13 cellular contexts compared by ENCODE assay signal in the genomic region with DNA sequence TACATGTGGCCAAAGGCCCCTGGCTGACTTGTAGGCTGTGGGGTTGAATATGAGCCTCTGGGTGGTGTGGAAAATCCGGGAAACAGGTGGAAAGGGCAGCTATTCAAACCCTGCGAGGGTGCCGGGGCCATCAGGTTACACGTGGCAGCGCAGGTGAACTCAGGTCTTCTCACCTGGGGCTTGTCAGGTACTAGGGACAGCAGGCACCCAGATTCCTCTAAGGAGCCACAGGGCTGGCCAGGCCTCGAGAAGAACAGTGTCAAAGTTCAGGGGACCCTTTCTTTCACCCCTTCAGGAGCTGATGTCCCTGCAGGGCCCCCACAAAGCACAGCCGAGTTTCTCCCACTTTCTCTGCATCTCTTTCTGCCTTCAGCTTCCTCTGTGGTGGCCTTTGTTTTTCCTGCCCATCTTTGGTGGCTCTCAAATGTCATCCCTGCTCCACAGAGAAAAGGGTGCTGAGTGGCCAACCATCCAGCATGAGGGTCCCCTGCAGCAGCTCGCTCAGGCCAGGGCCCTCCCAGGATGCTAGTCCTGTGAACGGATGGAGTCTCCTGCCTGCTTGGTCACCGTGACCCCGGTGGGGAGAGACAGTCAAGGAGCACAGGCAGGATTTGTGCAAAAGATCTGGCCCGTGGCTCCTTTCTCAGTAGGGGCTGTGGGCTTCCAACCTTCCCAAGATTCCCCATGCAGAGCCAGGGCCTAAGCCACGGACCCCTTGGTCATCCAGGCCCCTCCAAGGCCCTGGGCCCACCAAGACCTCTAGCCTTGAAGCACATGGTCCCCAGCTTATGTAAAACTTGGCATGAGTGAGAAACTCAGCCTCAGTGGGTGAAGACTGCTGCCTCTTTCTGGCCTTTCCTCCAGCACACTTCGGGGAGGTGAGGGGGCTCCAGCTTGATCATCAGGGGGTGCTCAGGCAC. TPM values are rescaled to one million over a fixed set of nuclear protein-coding genes. Genes with fewer than 3 reads are reported as not detected.
A peak's percentile ranks its signal among the peaks of the same experiment; 100 is the strongest.
DNase-seq lines count a peak whose midpoint lies in the region; ATAC-seq and TF ChIP-seq lines count a peak whose summit lies in the region.
"Not testable (repeated sequence)": the region's sequence is repeated elsewhere in the genome, so short reads cannot be mapped to it uniquely, and the experiment has no call there.
"Had no signal": no experiment of that assay in that cellular context is flagged by ENCODE, and none has a peak within 500 bp of the region (broad histone marks: within the 10 kb centered on the region; RNA-seq: fewer than 3 reads in every experiment).

No MANE protein-coding gene starts in this region.

- intact Hi-C loops in Calu3 (cut with micrococcal nuclease; ENCODE audit: unreplicated experiment); cardiac septum (cut with DNase I); sciatic nerve (cut with DNase I): not testable (repeated sequence)
- intact Hi-C loops in MCF 10A (cut with micrococcal nuclease) = loop anchor here (2.0 kb wide), 1 partner anchor 29 kb away; the partner anchor contains the start of gene MPRIP

- H3K36me3 ChIP-seq in mucosa of stomach (ENCODE audit: control insufficient read depth, insufficient read depth, low read length) = not testable (repeated sequence)

- POLR2A ChIA-PET in RWPE1 (lab: Yijun Ruan, JAX; ENCODE audit: low non-redundant PET) = not testable (repeated sequence)
- POLR2A ChIA-PET in MCF 10A (lab: Yijun Ruan, JAX) = interaction anchor here (0.6 to 3.5 kb wide), 4 partner anchors 11 to 41 kb away, joined by 3 to 25 read pairs (median 4); partner anchors contain the start of gene MPRIP

- H3K4me1 ChIP-seq in mucosa of stomach (ENCODE audit: control insufficient read depth, insufficient read depth, low read length) = peaks cover 53% of the 10 kb centered on the region

- peak overlapping the region; percentile 40 for H3K4me3 Mint-ChIP-seq in Calu3 (ENCODE audit: low read depth, unreplicated experiment)
- peak overlapping the region; percentile 50 for H3K4me3 Mint-ChIP-seq in MCF 10A (ENCODE audit: unreplicated experiment)

- H3K9ac ChIP-seq in mucosa of stomach (ENCODE audit: low read length) = peak overlapping the region; percentile 37

- not testable (repeated sequence) for H3K9me3 Mint-ChIP-seq in Calu3 (ENCODE audit: low read depth, unreplicated experiment); MCF 10A (ENCODE audit: unreplicated experiment)

- not testable (repeated sequence) for ATAC-seq in sciatic nerve

- BruUV-seq in Calu3 (replicated peaks; lab: Mats Ljungman, UMichigan) = TSS peak; percentile 73
- not testable (repeated sequence) for BruUV-seq in MCF 10A (replicated peaks; lab: Mats Ljungman, UMichigan)

- H3K9me3 ChIP-seq in mucosa of stomach (ENCODE audit: control insufficient read depth, low read length) = not testable (repeated sequence)

- not testable (repeated sequence) for H3K4me3 ChIP-seq in mucosa of stomach (ENCODE audit: low read length)

- H3K36me3 Mint-ChIP-seq in Calu3 (ENCODE audit: insufficient read depth, unreplicated experiment) = peaks cover 21% of the 10 kb centered on the region
- H3K36me3 Mint-ChIP-seq in MCF 10A (ENCODE audit: insufficient read depth, unreplicated experiment) = not testable (repeated sequence)

- DNase-seq in Calu3; RWPE1 (ENCODE audit: low spot score); MCF 10A (ENCODE audit: unreplicated experiment): not testable (repeated sequence)
- DNase-seq in ecto neural progenitor cell (ENCODE audit: low spot score) (peak; percentile 41), cardiac septum (ENCODE audit: low spot score) (peak; percentile 62), sciatic nerve (ENCODE audit: low spot score) (peak; percentile 53)

- not testable (repeated sequence) for TF ChIP-seq CTCF in Calu3 (IDR thresholded peaks at IDR 0.05; ENCODE audit: unreplicated experiment); RWPE1 (conservative IDR thresholded peaks at IDR 0.05; ENCODE audit: low read depth); MCF 10A (IDR thresholded peaks at IDR 0.05; ENCODE audit: unreplicated experiment)

- H3K27ac Mint-ChIP-seq in Calu3 (ENCODE audit: unreplicated experiment) = peak overlapping the region; percentile 96
- H3K27ac Mint-ChIP-seq in MCF 10A (ENCODE audit: low read depth, unreplicated experiment) = peak overlapping the region; percentile 46

- H3K27me3 ChIP-seq in mucosa of stomach (ENCODE audit: control insufficient read depth, insufficient read depth, low read length) = not testable (repeated sequence)

- H3K27ac ChIP-seq in RWPE1 = peak overlapping the region; percentile 82

- CTCF ChIA-PET in Calu3 (lab: Charles Lee); RWPE1 (lab: Yijun Ruan, JAX): not testable (repeated sequence)
- CTCF ChIA-PET in MCF 10A (lab: Yijun Ruan, JAX) = interaction anchor here (0.6 to 0.7 kb wide), 3 partner anchors 58 to 1318 kb away, joined by 3 read pairs; no protein-coding TSS in a partner anchor

- H3K27me3 Mint-ChIP-seq in Calu3 (ENCODE audit: unreplicated experiment); MCF 10A (ENCODE audit: insufficient read depth, unreplicated experiment): not testable (repeated sequence)

- peaks cover 63% of the 10 kb centered on the region for H3K4me1 Mint-ChIP-seq in Calu3 (ENCODE audit: low read depth, unreplicated experiment)
- H3K4me1 Mint-ChIP-seq in MCF 10A (ENCODE audit: insufficient read depth, unreplicated experiment) = peaks cover 24% of the 10 kb centered on the region

RNA-seq across cellular contexts. Expression of gene MPRIP, which starts 28.2 kb away (rescaled TPM):
- total RNA-seq in Calu3 (2022) (338 and 423 TPM in 2 replicates), MCF 10A (2022) (214 and 230 TPM in 2 replicates), cardiac septum (554 TPM), sciatic nerve (500 TPM)

RNA-seq across cellular contexts. Expression of gene TNFRSF13B, which starts 42.2 kb away (rescaled TPM):
- total RNA-seq in Calu3 (2022) (not detected in 2 replicates), MCF 10A (2022) (not detected in 2 replicates), cardiac septum (not detected), sciatic nerve (not detected)
- total RNA-seq: A172; CD4-positive, alpha-beta T cell; Daoy; G401; H4; SJCRH30 had no signal
